Comparison of ENCODE assay signal across 1 cellular context in the genomic region with DNA sequence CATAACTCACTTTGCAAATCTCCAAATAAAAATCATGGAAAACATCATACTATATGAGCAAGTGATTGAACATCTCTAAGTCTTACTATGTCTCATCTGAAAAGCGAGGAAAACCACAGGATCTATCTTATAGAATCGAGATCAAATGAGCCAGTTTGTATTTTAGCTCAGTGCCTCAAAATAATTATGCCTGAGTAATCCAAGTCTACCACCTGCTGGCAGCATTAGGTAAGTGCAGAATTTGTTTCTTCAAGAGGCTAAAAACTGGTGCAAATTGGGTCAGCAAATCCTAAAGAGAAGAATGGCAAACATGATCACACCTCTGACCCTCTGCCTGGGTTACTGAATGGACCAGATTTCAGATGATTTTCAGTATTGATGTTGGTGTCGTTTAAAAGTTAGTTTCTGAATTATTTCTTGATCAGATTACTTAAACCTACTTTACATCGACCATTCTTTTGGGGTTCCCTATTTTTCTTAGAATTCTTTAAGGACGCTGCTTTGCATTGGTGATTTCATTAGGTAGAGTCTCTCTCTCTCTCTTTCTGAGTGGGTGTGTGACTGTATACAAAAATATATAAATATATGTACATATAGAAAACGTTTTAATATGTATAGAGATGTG.
TF ChIP-seq lines count a peak whose summit lies in the region.

No MANE protein-coding gene starts in this region.

TF ChIP-seq in GM23338, 12 proteins besides CTCF, POLR2A, EP300 and RAD21:
- TF ChIP-seq, protein P1, sequence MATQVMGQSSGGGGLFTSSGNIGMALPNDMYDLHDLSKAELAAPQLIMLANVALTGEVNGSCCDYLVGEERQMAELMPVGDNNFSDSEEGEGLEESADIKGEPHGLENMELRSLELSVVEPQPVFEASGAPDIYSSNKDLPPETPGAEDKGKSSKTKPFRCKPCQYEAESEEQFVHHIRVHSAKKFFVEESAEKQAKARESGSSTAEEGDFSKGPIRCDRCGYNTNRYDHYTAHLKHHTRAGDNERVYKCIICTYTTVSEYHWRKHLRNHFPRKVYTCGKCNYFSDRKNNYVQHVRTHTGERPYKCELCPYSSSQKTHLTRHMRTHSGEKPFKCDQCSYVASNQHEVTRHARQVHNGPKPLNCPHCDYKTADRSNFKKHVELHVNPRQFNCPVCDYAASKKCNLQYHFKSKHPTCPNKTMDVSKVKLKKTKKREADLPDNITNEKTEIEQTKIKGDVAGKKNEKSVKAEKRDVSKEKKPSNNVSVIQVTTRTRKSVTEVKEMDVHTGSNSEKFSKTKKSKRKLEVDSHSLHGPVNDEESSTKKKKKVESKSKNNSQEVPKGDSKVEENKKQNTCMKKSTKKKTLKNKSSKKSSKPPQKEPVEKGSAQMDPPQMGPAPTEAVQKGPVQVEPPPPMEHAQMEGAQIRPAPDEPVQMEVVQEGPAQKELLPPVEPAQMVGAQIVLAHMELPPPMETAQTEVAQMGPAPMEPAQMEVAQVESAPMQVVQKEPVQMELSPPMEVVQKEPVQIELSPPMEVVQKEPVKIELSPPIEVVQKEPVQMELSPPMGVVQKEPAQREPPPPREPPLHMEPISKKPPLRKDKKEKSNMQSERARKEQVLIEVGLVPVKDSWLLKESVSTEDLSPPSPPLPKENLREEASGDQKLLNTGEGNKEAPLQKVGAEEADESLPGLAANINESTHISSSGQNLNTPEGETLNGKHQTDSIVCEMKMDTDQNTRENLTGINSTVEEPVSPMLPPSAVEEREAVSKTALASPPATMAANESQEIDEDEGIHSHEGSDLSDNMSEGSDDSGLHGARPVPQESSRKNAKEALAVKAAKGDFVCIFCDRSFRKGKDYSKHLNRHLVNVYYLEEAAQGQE (IDR thresholded peaks at IDR 0.05; ENCODE audit: unreplicated experiment) = no peak
- TF ChIP-seq, protein P2, sequence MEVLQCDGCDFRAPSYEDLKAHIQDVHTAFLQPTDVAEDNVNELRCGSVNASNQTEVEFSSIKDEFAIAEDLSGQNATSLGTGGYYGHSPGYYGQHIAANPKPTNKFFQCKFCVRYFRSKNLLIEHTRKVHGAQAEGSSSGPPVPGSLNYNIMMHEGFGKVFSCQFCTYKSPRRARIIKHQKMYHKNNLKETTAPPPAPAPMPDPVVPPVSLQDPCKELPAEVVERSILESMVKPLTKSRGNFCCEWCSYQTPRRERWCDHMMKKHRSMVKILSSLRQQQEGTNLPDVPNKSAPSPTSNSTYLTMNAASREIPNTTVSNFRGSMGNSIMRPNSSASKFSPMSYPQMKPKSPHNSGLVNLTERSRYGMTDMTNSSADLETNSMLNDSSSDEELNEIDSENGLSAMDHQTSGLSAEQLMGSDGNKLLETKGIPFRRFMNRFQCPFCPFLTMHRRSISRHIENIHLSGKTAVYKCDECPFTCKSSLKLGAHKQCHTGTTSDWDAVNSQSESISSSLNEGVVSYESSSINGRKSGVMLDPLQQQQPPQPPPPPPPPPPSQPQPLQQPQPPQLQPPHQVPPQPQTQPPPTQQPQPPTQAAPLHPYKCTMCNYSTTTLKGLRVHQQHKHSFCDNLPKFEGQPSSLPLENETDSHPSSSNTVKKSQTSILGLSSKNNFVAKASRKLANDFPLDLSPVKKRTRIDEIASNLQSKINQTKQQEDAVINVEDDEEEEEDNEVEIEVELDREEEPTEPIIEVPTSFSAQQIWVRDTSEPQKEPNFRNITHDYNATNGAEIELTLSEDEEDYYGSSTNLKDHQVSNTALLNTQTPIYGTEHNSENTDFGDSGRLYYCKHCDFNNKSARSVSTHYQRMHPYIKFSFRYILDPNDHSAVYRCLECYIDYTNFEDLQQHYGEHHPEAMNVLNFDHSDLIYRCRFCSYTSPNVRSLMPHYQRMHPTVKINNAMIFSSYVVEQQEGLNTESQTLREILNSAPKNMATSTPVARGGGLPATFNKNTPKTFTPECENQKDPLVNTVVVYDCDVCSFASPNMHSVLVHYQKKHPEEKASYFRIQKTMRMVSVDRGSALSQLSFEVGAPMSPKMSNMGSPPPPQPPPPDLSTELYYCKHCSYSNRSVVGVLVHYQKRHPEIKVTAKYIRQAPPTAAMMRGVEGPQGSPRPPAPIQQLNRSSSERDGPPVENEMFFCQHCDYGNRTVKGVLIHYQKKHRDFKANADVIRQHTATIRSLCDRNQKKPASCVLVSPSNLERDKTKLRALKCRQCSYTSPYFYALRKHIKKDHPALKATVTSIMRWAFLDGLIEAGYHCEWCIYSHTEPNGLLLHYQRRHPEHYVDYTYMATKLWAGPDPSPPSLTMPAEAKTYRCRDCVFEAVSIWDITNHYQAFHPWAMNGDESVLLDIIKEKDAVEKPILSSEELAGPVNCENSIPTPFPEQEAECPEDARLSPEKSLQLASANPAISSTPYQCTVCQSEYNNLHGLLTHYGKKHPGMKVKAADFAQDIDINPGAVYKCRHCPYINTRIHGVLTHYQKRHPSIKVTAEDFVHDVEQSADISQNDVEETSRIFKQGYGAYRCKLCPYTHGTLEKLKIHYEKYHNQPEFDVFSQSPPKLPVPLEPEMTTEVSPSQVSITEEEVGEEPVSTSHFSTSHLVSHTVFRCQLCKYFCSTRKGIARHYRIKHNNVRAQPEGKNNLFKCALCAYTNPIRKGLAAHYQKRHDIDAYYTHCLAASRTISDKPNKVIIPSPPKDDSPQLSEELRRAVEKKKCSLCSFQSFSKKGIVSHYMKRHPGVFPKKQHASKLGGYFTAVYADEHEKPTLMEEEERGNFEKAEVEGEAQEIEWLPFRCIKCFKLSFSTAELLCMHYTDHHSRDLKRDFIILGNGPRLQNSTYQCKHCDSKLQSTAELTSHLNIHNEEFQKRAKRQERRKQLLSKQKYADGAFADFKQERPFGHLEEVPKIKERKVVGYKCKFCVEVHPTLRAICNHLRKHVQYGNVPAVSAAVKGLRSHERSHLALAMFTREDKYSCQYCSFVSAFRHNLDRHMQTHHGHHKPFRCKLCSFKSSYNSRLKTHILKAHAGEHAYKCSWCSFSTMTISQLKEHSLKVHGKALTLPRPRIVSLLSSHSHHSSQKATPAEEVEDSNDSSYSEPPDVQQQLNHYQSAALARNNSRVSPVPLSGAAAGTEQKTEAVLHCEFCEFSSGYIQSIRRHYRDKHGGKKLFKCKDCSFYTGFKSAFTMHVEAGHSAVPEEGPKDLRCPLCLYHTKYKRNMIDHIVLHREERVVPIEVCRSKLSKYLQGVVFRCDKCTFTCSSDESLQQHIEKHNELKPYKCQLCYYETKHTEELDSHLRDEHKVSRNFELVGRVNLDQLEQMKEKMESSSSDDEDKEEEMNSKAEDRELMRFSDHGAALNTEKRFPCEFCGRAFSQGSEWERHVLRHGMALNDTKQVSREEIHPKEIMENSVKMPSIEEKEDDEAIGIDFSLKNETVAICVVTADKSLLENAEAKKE (CRISPR knock-in tag; IDR thresholded peaks at IDR 0.05) = no peak
- TF ChIP-seq JUNB (IDR thresholded peaks at IDR 0.05; ENCODE audit: unreplicated experiment) (no peak), POLR2AphosphoS5 (IDR thresholded peaks at IDR 0.05; ENCODE audit: low read depth) (no peak), STAT1 (IDR thresholded peaks at IDR 0.05; ENCODE audit: unreplicated experiment) (no peak), CREB1 (CRISPR knock-in tag; IDR thresholded peaks at IDR 0.05; ENCODE audit: low read depth) (no peak), ZNF114 (CRISPR knock-in tag; IDR thresholded peaks at IDR 0.05) (no peak), EZH2phosphoT487 (IDR thresholded peaks at IDR 0.05; ENCODE audit: unreplicated experiment) (no peak), ZNF331 (CRISPR knock-in tag; IDR thresholded peaks at IDR 0.05; ENCODE audit: low read depth) (no peak), NANOG (IDR thresholded peaks at IDR 0.05; ENCODE audit: borderline replicate concordance) (no peak), EZH2 (IDR thresholded peaks at IDR 0.05; ENCODE audit: low read depth, unreplicated experiment) (no peak)
- TF ChIP-seq, protein P3, sequence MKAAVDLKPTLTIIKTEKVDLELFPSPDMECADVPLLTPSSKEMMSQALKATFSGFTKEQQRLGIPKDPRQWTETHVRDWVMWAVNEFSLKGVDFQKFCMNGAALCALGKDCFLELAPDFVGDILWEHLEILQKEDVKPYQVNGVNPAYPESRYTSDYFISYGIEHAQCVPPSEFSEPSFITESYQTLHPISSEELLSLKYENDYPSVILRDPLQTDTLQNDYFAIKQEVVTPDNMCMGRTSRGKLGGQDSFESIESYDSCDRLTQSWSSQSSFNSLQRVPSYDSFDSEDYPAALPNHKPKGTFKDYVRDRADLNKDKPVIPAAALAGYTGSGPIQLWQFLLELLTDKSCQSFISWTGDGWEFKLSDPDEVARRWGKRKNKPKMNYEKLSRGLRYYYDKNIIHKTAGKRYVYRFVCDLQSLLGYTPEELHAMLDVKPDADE (IDR thresholded peaks at IDR 0.05) = no peak
